ENCODE assay signal across 20 cellular contexts in genomic region chr12:50164963-50165362, GRCh38. TPM values are rescaled to one million over a fixed set of nuclear protein-coding genes. Genes with fewer than 3 reads are reported as not detected.
DNase-seq lines count a peak whose midpoint lies in the region; ATAC-seq and TF ChIP-seq lines count a peak whose summit lies in the region.
"Had no signal": no experiment of that assay in that cellular context is flagged by ENCODE, and none has a peak within 500 bp of the region (broad histone marks: within the 10 kb centered on the region; RNA-seq: fewer than 3 reads in every experiment).

No MANE protein-coding gene starts in this region.

- H3K27ac ChIP-seq in SK-N-SH (ENCODE audit: low read depth in 2 of 2, low read length in 1 of 2) (no peak overlapping the region), DND-41 (ENCODE audit: low read length) (no peak overlapping the region), breast epithelium (no peak overlapping the region)
- H3K27ac ChIP-seq: 22Rv1, ascending aorta, lower lobe of right lung, neutrophil, transverse colon had no signal

- TF ChIP-seq RAD21 in SK-N-SH (IDR thresholded peaks at IDR 0.05; ENCODE audit: low read length), result no peak

- no peak for TF ChIP-seq POLR2A in breast epithelium (IDR thresholded peaks at IDR 0.05)

- H3K9ac ChIP-seq in SK-N-SH (no peak overlapping the region), DND-41 (ENCODE audit: low read depth, low read length) (0 out of 2 replicates have a peak overlapping the region, but pooled peaks have one; percentile 9)

- H3K27me3 Mint-ChIP-seq in activated naive CD8-positive, alpha-beta T cell treated with anti-CD3 and anti-CD28 coated beads, Interleukin-2, amount 10 ng/mL, durations not matched to agents 7 days and 5 days, result no peaks in the 10 kb centered on the region
- no peaks in the 10 kb centered on the region for H3K27me3 Mint-ChIP-seq in nephron (ENCODE audit: low read depth)

- H3K36me3 Mint-ChIP-seq in activated naive CD8-positive, alpha-beta T cell treated with anti-CD3 and anti-CD28 coated beads, Interleukin-2, amount 10 ng/mL, durations not matched to agents 7 days and 5 days, result peaks cover 12% of the 10 kb centered on the region
- peaks cover 3% of the 10 kb centered on the region for H3K36me3 Mint-ChIP-seq in nephron (ENCODE audit: low read depth)

- CTCF ChIA-PET in SK-N-SH (lab: Yijun Ruan, JAX), result interaction anchor here (1.4 to 3.7 kb wide), 3 partner anchors 16 to 198 kb away, joined by 3 to 24 read pairs (median 5); partner anchors contain the start of gene COX14

- ATAC-seq in SK-N-SH treated with all-trans-retinoic acid at 6 μM for 48 hours (no peak), DND-41 (ENCODE audit: insufficient read depth, low read depth) (no peak)
- ATAC-seq in activated naive CD8-positive, alpha-beta T cell treated with anti-CD3 and anti-CD28 coated beads, Interleukin-2, amount 10 ng/mL, durations not matched to agents 7 days and 5 days (ENCODE audit: low read depth), result no peak
- ATAC-seq: lower lobe of right lung, sciatic nerve had no signal

- H3K27ac Mint-ChIP-seq in activated naive CD8-positive, alpha-beta T cell treated with anti-CD3 and anti-CD28 coated beads, Interleukin-2, amount 10 ng/mL, durations not matched to agents 7 days and 5 days, result no peak overlapping the region
- H3K27ac Mint-ChIP-seq in nephron, result peak overlapping the region in 2 of 3 experiments; percentile 48 to 88

- H3F3A ChIP-seq in SK-N-SH (replicated peaks; ENCODE audit: insufficient read depth), result peaks cover 17% of the 10 kb centered on the region

- peaks cover 71% of the 10 kb centered on the region for H3K79me2 ChIP-seq in SK-N-SH (ENCODE audit: insufficient read depth)
- peaks cover 67% of the 10 kb centered on the region for H3K79me2 ChIP-seq in DND-41 (ENCODE audit: insufficient read depth, low read length)

- H3K9me2 ChIP-seq in SK-N-SH, result no peaks in the 10 kb centered on the region

- H3K27me3 ChIP-seq in SK-N-SH (ENCODE audit: insufficient read depth), result no peaks in the 10 kb centered on the region
- no peaks in the 10 kb centered on the region for H3K27me3 ChIP-seq in DND-41 (ENCODE audit: insufficient read depth, low read length, poor library complexity)
- no peaks in the 10 kb centered on the region for H3K27me3 ChIP-seq in breast epithelium
- H3K27me3 ChIP-seq: ascending aorta, MG63, neutrophil, transverse colon had no signal

- no peaks in the 10 kb centered on the region for H3K9me3 Mint-ChIP-seq in activated naive CD8-positive, alpha-beta T cell treated with anti-CD3 and anti-CD28 coated beads, Interleukin-2, amount 10 ng/mL, durations not matched to agents 7 days and 5 days
- H3K9me3 Mint-ChIP-seq in nephron, result peaks cover under 1% of the 10 kb centered on the region

- TF ChIP-seq CTCF in SK-N-SH (IDR thresholded peaks at IDR 0.05) (no peak), DND-41 (IDR thresholded peaks at IDR 0.05; ENCODE audit: borderline replicate concordance, extremely low read depth, low read length, poor library complexity, severe bottlenecking) (no peak), nephron (IDR thresholded peaks at IDR 0.05; ENCODE audit: unreplicated experiment in 3 of 3) (no peak), breast epithelium (IDR thresholded peaks at IDR 0.05) (no peak)

- H3K4me3 ChIP-seq in SK-N-SH (ENCODE audit: low read depth in 2 of 2, low read length in 1 of 2), result no peak overlapping the region
- no peak overlapping the region for H3K4me3 ChIP-seq in DND-41 (ENCODE audit: low read depth in 1 of 2, low read length in 2 of 2)
- H3K4me3 ChIP-seq in breast epithelium, result no peak overlapping the region
- H3K4me3 ChIP-seq: MG63, transverse colon had no signal

- H4K20me1 ChIP-seq in SK-N-SH (ENCODE audit: insufficient read depth), result peaks cover 14% of the 10 kb centered on the region; the same call in 1 of the 2 replicates
- H4K20me1 ChIP-seq in DND-41 (ENCODE audit: insufficient read depth, low read length), result no peaks in the 10 kb centered on the region

- no peaks in the 10 kb centered on the region for H3K36me3 ChIP-seq in SK-N-SH (replicated peaks in 1 of 2; ENCODE audit: control insufficient read depth in 1 of 2, insufficient read depth in 2 of 2, low read length in 1 of 2)
- H3K36me3 ChIP-seq in DND-41 (ENCODE audit: insufficient read depth, low read length), result no peaks in the 10 kb centered on the region; the same call in 1 of the 2 replicates
- no peaks in the 10 kb centered on the region for H3K36me3 ChIP-seq in breast epithelium
- H3K36me3 ChIP-seq: ascending aorta, lower lobe of right lung, MG63, neutrophil, transverse colon had no signal

- H3K9me3 ChIP-seq in SK-N-SH (no peaks in the 10 kb centered on the region), DND-41 (ENCODE audit: insufficient read depth, low read length, severe bottlenecking) (no peaks in the 10 kb centered on the region), breast epithelium (no peaks in the 10 kb centered on the region)
- H3K9me3 ChIP-seq: lower lobe of right lung, neutrophil, transverse colon had no signal

- intact Hi-C loops in breast epithelium (cut with DNase I; ENCODE audit: low total_unique reads), result loop anchor here (5.0 kb wide), 1 partner anchor 48 kb away; no protein-coding TSS in a partner anchor

- peaks cover 0 to 10% of the 10 kb centered on the region in 2 experiments; a peak in 1 of 4 replicates for H3K4me1 ChIP-seq in SK-N-SH (ENCODE audit: control insufficient read depth in 1 of 2, insufficient read depth in 2 of 2, low read depth in 1 of 2, low read length in 1 of 2)
- H3K4me1 ChIP-seq in DND-41 (ENCODE audit: insufficient read depth, low read length), result peaks cover 30% of the 10 kb centered on the region
- H3K4me1 ChIP-seq in breast epithelium, result no peaks in the 10 kb centered on the region

- TF ChIP-seq EP300 in SK-N-SH (IDR thresholded peaks at IDR 0.05; ENCODE audit: borderline replicate concordance in 1 of 2, low read depth in 1 of 2, low read length in 1 of 2), result no peak

- POLR2A ChIA-PET in SK-N-SH (lab: Yijun Ruan, JAX), result no interaction called here
- POLR2A ChIA-PET in activated naive CD8-positive, alpha-beta T cell treated with anti-CD3 and anti-CD28 coated beads, Interleukin-2, amount 10 ng/mL, durations not matched to agents 7 days and 5 days (lab: Charles Lee), result interaction anchor here (0.7 to 3.4 kb wide), 4 partner anchors 31 to 910 kb away, joined by 3 to 42 read pairs (median 6); partner anchors contain the start of gene COX14

- H2AFZ ChIP-seq in SK-N-SH (ENCODE audit: low read depth) (no peak overlapping the region), DND-41 (ENCODE audit: low read depth, low read length) (no peak overlapping the region)

- peak overlapping the region; percentile 4 for H3K4me3 Mint-ChIP-seq in activated naive CD8-positive, alpha-beta T cell treated with anti-CD3 and anti-CD28 coated beads, Interleukin-2, amount 10 ng/mL, durations not matched to agents 7 days and 5 days
- peak overlapping the region; percentile 93 to 98 (median 94) for H3K4me3 Mint-ChIP-seq in nephron

- WGBS in SK-N-SH (ENCODE audit: low lambda C conversion rate), result 94% methylated on average over 20 of the region's 20 CpGs

- H3K4me2 ChIP-seq in SK-N-SH (0 out of 2 replicates have a peak overlapping the region, but pooled peaks have one; percentile 20), DND-41 (ENCODE audit: insufficient read depth, low read length) (peak overlapping the region; percentile 86)

- DNase-seq in SK-N-SH (no peak), DND-41 (no peak), breast epithelium (ENCODE audit: low spot score in 2 of 2) (no peak), HUDEP-2 (lab: John Stamatoyannopoulos, UW; ENCODE audit: unreplicated experiment in 76 of 76) (no peak), RKO (ENCODE audit: low spot score) (no peak)
- no peak for DNase-seq in activated naive CD8-positive, alpha-beta T cell treated with anti-CD3 and anti-CD28 coated beads, Interleukin-2, amount 10 ng/mL, durations not matched to agents 7 days and 5 days
- DNase-seq: C1 segment of cervical spinal cord, erythroblast, lower lobe of right lung, MG63, NCI-H187 treated with DMSO at 0.1 percent for 48 hours, NCI-H524, OCI-M1, transverse colon had no signal

- peaks cover 11% of the 10 kb centered on the region for H3K4me1 Mint-ChIP-seq in activated naive CD8-positive, alpha-beta T cell treated with anti-CD3 and anti-CD28 coated beads, Interleukin-2, amount 10 ng/mL, durations not matched to agents 7 days and 5 days
- H3K4me1 Mint-ChIP-seq in nephron, result peaks cover 26% of the 10 kb centered on the region

TF ChIP-seq in SK-N-SH, 30 proteins besides CTCF, POLR2A, EP300 and RAD21 (continues in another document):
- no peak for TF ChIP-seq GATA2 (CRISPR knock-in tag; IDR thresholded peaks at IDR 0.05)
- TF ChIP-seq MEF2A (IDR thresholded peaks at IDR 0.05; ENCODE audit: borderline replicate concordance, low read depth), result no peak
- TF ChIP-seq SIN3A (IDR thresholded peaks at IDR 0.05; ENCODE audit: borderline replicate concordance, low read depth, low read length), result no peak
- TF ChIP-seq RFX5 (IDR thresholded peaks at IDR 0.05; ENCODE audit: low read length), result no peak
- no peak for TF ChIP-seq SMC3 (IDR thresholded peaks at IDR 0.05; ENCODE audit: low read depth, low read length)
- no peak for TF ChIP-seq RCOR1 (IDR thresholded peaks at IDR 0.05; ENCODE audit: low read length)
- TF ChIP-seq FOXM1 (IDR thresholded peaks at IDR 0.05; ENCODE audit: low read depth), result no peak
- TF ChIP-seq ELF1 (IDR thresholded peaks at IDR 0.05), result no peak

TF ChIP-seq in SK-N-SH treated with all-trans-retinoic acid at 6 μM for 48 hours, 23 proteins besides CTCF, POLR2A, EP300 and RAD21 (continues in another document):
- no peak for TF ChIP-seq CSDC2 (CRISPR knock-in tag; IDR thresholded peaks at IDR 0.05)

RNA-seq across cellular contexts. Expression of gene CERS5, which starts 2.2 kb away (rescaled TPM):
- polyA plus RNA-seq in SK-N-SH (2012; rRNA removed), result 56.9 and 68.3 TPM in 2 replicates
- polyA plus RNA-seq in SK-N-SH (2012; cell fraction: cytosol; rRNA removed), result 53.7 and 58.9 TPM in 2 replicates
- 123 and 155 TPM in 2 replicates for polyA plus RNA-seq in SK-N-SH (2012; cell fraction: nucleus; rRNA removed)
- 10 to 100 TPM; 47.1 to 53.0 TPM for total RNA-seq in activated naive CD8-positive, alpha-beta T cell treated with anti-CD3 and anti-CD28 coated beads, Interleukin-2, amount 10 ng/mL, durations not matched to agents 7 days and 5 days
- 10 to 100 TPM; 25.0 to 40.1 (median 32.4) TPM for total RNA-seq in breast epithelium

RNA-seq across cellular contexts. Expression of gene COX14, which starts 52.9 kb away (rescaled TPM):
- polyA plus RNA-seq in SK-N-SH (2012; rRNA removed), result 204 and 218 TPM in 2 replicates
- polyA plus RNA-seq in SK-N-SH (2012; cell fraction: cytosol; rRNA removed), result 212 and 214 TPM in 2 replicates
- polyA plus RNA-seq in SK-N-SH (2012; cell fraction: nucleus; rRNA removed), result 56.4 and 74.7 TPM in 2 replicates
- 10 to 100 TPM; 47.5 to 54.2 TPM for total RNA-seq in activated naive CD8-positive, alpha-beta T cell treated with anti-CD3 and anti-CD28 coated beads, Interleukin-2, amount 10 ng/mL, durations not matched to agents 7 days and 5 days
- 100 to 1,000 TPM in 1 of 3 donors, 10 to 100 TPM in 2; 66.7 to 139 (median 95.4) TPM for total RNA-seq in breast epithelium
